Comparison of ENCODE assay signal across 8 cellular contexts in the genomic region with DNA sequence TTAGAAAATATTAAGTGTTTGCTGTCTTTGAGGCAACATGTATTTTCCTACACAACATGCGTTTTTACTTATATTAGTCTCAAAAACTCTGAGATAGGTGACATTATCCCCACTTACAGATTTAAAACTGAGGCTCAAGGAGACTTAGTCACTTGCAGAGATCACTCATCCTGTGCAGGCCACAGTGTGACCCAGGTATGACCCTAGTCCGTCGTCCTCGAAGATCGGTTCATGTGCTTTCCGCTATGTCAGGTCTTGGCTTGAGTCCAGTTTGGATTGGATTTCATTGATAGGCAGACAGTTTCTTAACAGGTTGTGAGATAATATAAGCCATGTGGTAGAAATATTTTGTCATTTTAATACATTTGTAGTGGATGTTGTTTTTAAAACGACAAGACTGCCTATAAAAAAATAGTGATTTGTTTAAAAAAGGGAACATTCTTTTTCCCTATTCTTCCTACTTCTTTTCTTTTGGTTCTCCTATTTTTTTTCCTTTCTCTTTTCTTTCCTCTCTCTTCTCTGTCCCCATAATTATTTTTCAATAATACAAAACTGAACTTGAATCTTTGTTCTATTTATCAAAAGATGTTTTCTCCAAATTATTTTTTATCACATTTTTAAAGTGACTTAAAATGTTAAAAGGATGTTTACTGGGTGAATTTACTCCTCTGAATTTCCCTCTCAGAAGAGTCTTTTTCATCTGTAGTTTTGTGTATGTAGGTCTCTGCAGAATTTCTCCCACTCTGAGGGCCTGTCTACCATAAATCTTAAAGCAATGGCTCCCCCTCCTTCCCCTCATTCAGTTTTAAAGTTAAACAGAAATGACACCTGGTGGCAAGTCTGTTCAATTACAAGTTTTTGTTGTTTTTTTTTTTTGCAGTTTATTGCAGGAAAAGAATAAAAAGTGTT.
DNase-seq lines count a peak whose midpoint lies in the region; ATAC-seq and TF ChIP-seq lines count a peak whose summit lies in the region.

No MANE protein-coding gene starts in this region.

- no peaks in the 10 kb centered on the region for H3K4me1 Mint-ChIP-seq in naive B cell

- no peaks in the 10 kb centered on the region for H3K9me3 Mint-ChIP-seq in naive B cell

- H3K27ac ChIP-seq in Karpas-422 (ENCODE audit: low read length) = no peak overlapping the region

- ATAC-seq in naive B cell (ENCODE audit: low read depth in 2 of 2) = peak; percentile 40 to 44
- ATAC-seq in GM19463 (IDR thresholded peaks at IDR 0.05; ENCODE audit: unreplicated experiment) = no peak
- no peak for ATAC-seq in HG03139 (IDR thresholded peaks at IDR 0.05; ENCODE audit: unreplicated experiment)

- DNase-seq in GDM1 (lab: John Stamatoyannopoulos, UW) = peak; percentile 28
- DNase-seq in Karpas-422 = peak; percentile 71
- peak; percentile 21 for DNase-seq in RPMI8226
- peak; percentile 46 for DNase-seq in epithelial cell of esophagus (ENCODE audit: low read depth)
- peak; percentile 14 for DNase-seq in naive B cell
- no peak for DNase-seq in stimulated activated CD4-positive, alpha-beta T cell treated with anti-CD3 and anti-CD28 coated beads, Interleukin-2, amount 100 ng/mL, for 24 hours

- H3K36me3 Mint-ChIP-seq in naive B cell = no peaks in the 10 kb centered on the region

- H2AFZ ChIP-seq in Karpas-422 (ENCODE audit: low read length) = no peak overlapping the region

- H3K4me3 ChIP-seq in Karpas-422 (ENCODE audit: low read length) (no peak overlapping the region), epithelial cell of esophagus (ENCODE audit: low read length) (no peak overlapping the region)

- no peaks in the 10 kb centered on the region for H3K27me3 ChIP-seq in Karpas-422 (ENCODE audit: low read length)

- H3K79me2 ChIP-seq in Karpas-422 (ENCODE audit: low read length) = no peaks in the 10 kb centered on the region

- no peak overlapping the region for H3K4me3 Mint-ChIP-seq in naive B cell

- H3K27ac Mint-ChIP-seq in naive B cell = no peak overlapping the region

- no peaks in the 10 kb centered on the region for H3K27me3 Mint-ChIP-seq in naive B cell

- no peaks in the 10 kb centered on the region for H3K9me3 ChIP-seq in Karpas-422 (ENCODE audit: low read length)

- no peaks in the 10 kb centered on the region for H3K36me3 ChIP-seq in Karpas-422 (ENCODE audit: insufficient read depth, low read length)

- peaks cover 4% of the 10 kb centered on the region; the same call in 1 of the 2 replicates for H3K4me1 ChIP-seq in Karpas-422 (ENCODE audit: low read length)

- H3K4me2 ChIP-seq in Karpas-422 (ENCODE audit: low read depth, low read length, poor library complexity, severe bottlenecking) = no peak overlapping the region

- no peaks in the 10 kb centered on the region for H4K20me1 ChIP-seq in Karpas-422 (ENCODE audit: insufficient read depth, low read depth, low read length)

- no peaks in the 10 kb centered on the region for H3K9me2 ChIP-seq in Karpas-422 (replicated peaks; ENCODE audit: insufficient read depth, low read length)

- TF ChIP-seq CTCF in epithelial cell of esophagus (IDR thresholded peaks at IDR 0.05; ENCODE audit: insufficient read depth, low read depth, low read length, missing control alignments) = peak; percentile 55

- no peak overlapping the region for H3K9ac ChIP-seq in Karpas-422 (ENCODE audit: low read length)

Comparison
In these comparisons a context has a peak if more than half of its experiments do, and no peak if none do; other contexts are left out.
1. DNase-seq: peak in GDM1 (single experiment), Karpas-422 (single experiment), RPMI8226 (single experiment), epithelial cell of esophagus (single experiment) and naive B cell (single experiment); none in stimulated activated CD4-positive, alpha-beta T cell treated with anti-CD3 and anti-CD28 coated beads, Interleukin-2, amount 100 ng/mL, for 24 hours (0 of 2).
2. ATAC-seq: peak in naive B cell (2 of 2); none in GM19463 (single experiment) and HG03139 (single experiment).